In genomic region chr2:74552914-74553811, GRCh38 we compare ENCODE assay signal across 9 cellular contexts. TPM values are rescaled to one million over a fixed set of nuclear protein-coding genes. Genes with fewer than 3 reads are reported as not detected.
DNase-seq lines count a peak whose midpoint lies in the region; ATAC-seq and TF ChIP-seq lines count a peak whose summit lies in the region.
"Had no signal": no experiment of that assay in that cellular context is flagged by ENCODE, and none has a peak within 500 bp of the region (broad histone marks: within the 10 kb centered on the region; RNA-seq: fewer than 3 reads in every experiment).

No MANE protein-coding gene starts in this region.

- H3K9me3 ChIP-seq in psoas muscle = no peaks in the 10 kb centered on the region

- no peaks in the 10 kb centered on the region for H3K9me3 Mint-ChIP-seq in activated CD8-positive, alpha-beta memory T cell treated with anti-CD3 and anti-CD28 coated beads, Interleukin-2, amount 10 ng/mL, durations not matched to agents 7 days and 5 days (ENCODE audit: low read depth)

- H3K27ac Mint-ChIP-seq in activated CD8-positive, alpha-beta memory T cell treated with anti-CD3 and anti-CD28 coated beads, Interleukin-2, amount 10 ng/mL, durations not matched to agents 7 days and 5 days = peak overlapping the region; percentile 74

- no peak for DNase-seq in activated CD8-positive, alpha-beta memory T cell treated with anti-CD3 and anti-CD28 coated beads, Interleukin-2, amount 10 ng/mL, durations not matched to agents 7 days and 5 days
- no peak for DNase-seq in activated CD8-positive, alpha-beta memory T cell treated with anti-CD3 and anti-CD28 coated beads, Interleukin-2, amount 50 U/mL, for 4 hours
- DNase-seq in RWPE1 (ENCODE audit: low spot score) (no peak), fibroblast of mammary gland (ENCODE audit: low read depth) (peak; percentile 32), psoas muscle (no peak)

- H3K4me3 ChIP-seq in fibroblast of mammary gland (ENCODE audit: control insufficient read depth, low read depth, low read length) (peak overlapping the region; percentile 98), psoas muscle (peak overlapping the region; percentile 76)

- CTCF ChIA-PET in activated CD8-positive, alpha-beta memory T cell treated with anti-CD3 and anti-CD28 coated beads, Interleukin-2, amount 10 ng/mL, durations not matched to agents 7 days and 5 days (lab: Charles Lee) = interaction anchor here (0.6 to 15.0 kb wide), 4 partner anchors 34 to 266 kb away, joined by 3 to 124 read pairs (median 4); partner anchors contain the start of genes CCDC142 and TTC31
- CTCF ChIA-PET in RWPE1 (lab: Yijun Ruan, JAX) = interaction anchor here (0.6 to 0.7 kb wide), 2 partner anchors 8 to 1509 kb away, joined by 3 read pairs; no protein-coding TSS in a partner anchor

- intact Hi-C loops in psoas muscle (cut with DNase I) = no loop called here

- H3K36me3 Mint-ChIP-seq in activated CD8-positive, alpha-beta memory T cell treated with anti-CD3 and anti-CD28 coated beads, Interleukin-2, amount 10 ng/mL, durations not matched to agents 7 days and 5 days = peaks cover 10% of the 10 kb centered on the region

- H3K4me1 ChIP-seq in psoas muscle = peaks cover 16% of the 10 kb centered on the region

- H3K27me3 ChIP-seq in psoas muscle (ENCODE audit: insufficient read depth in 3 of 3, low read length in 2 of 3) = peaks cover 0 to 66% (median 16%) of the 10 kb centered on the region in 3 donors

- ATAC-seq in activated CD8-positive, alpha-beta memory T cell treated with anti-CD3 and anti-CD28 coated beads, Interleukin-2, amount 10 ng/mL, durations not matched to agents 7 days and 5 days = no peak
- no peak for ATAC-seq in psoas muscle
- ATAC-seq in HG02970 (IDR thresholded peaks at IDR 0.05; ENCODE audit: low FRiP score, unreplicated experiment) = no peak
- ATAC-seq in GM18873 (IDR thresholded peaks at IDR 0.05; ENCODE audit: low FRiP score, unreplicated experiment) = no peak
- no peak for ATAC-seq in HG03469 (IDR thresholded peaks at IDR 0.05; ENCODE audit: unreplicated experiment)

- 36 to 51% (median 37%) methylated on average over 25 to 27 of the region's 27 CpGs for whole genome bisulfite sequencing in psoas muscle, 3 donors

- TF ChIP-seq CTCF in RWPE1 (conservative IDR thresholded peaks at IDR 0.05; ENCODE audit: low read depth) (no peak), fibroblast of mammary gland (conservative IDR thresholded peaks at IDR 0.05; ENCODE audit: control insufficient read depth, insufficient read depth, low read depth, low read length) (no peak), psoas muscle (IDR thresholded peaks at IDR 0.05) (no peak)

- POLR2A ChIA-PET in RWPE1 (lab: Yijun Ruan, JAX; ENCODE audit: low non-redundant PET) = no interaction called here

- peak overlapping the region; percentile 58 for H3K27ac ChIP-seq in RWPE1
- H3K27ac ChIP-seq in psoas muscle = peak overlapping the region; percentile 76
- H3K27ac ChIP-seq: epithelial cell of prostate had no signal

- no peaks in the 10 kb centered on the region for H3K36me3 ChIP-seq in psoas muscle (ENCODE audit: insufficient read depth in 1 of 2, low read depth in 1 of 2)

- H3K27me3 Mint-ChIP-seq in activated CD8-positive, alpha-beta memory T cell treated with anti-CD3 and anti-CD28 coated beads, Interleukin-2, amount 10 ng/mL, durations not matched to agents 7 days and 5 days = peaks cover 27% of the 10 kb centered on the region

- H3K4me1 Mint-ChIP-seq in activated CD8-positive, alpha-beta memory T cell treated with anti-CD3 and anti-CD28 coated beads, Interleukin-2, amount 10 ng/mL, durations not matched to agents 7 days and 5 days = peaks cover 43% of the 10 kb centered on the region

- peak overlapping the region; percentile 46 for H3K4me3 Mint-ChIP-seq in activated CD8-positive, alpha-beta memory T cell treated with anti-CD3 and anti-CD28 coated beads, Interleukin-2, amount 10 ng/mL, durations not matched to agents 7 days and 5 days

RNA-seq across cellular contexts. Expression of gene LOXL3, which starts 0.6 kb away (rescaled TPM):
- total RNA-seq in activated CD8-positive, alpha-beta memory T cell treated with anti-CD3 and anti-CD28 coated beads, Interleukin-2, amount 10 ng/mL, durations not matched to agents 7 days and 5 days = 1 to 10 TPM in 1 of 2 experiments, under 1 TPM in 1; 0.76 to 1.8 TPM
- total RNA-seq in psoas muscle = 1 to 10 TPM in 3 of 4 donors, under 1 TPM in 1; 0.99 to 2.3 (median 1.6) TPM
- under 1 TPM; 0.62 to 0.64 (median 0.64) TPM for polyA plus RNA-seq in psoas muscle

RNA-seq across cellular contexts. Expression of gene DOK1, which starts 1.4 kb away (rescaled TPM):
- 10 to 100 TPM; 47.1 to 52.1 TPM for total RNA-seq in activated CD8-positive, alpha-beta memory T cell treated with anti-CD3 and anti-CD28 coated beads, Interleukin-2, amount 10 ng/mL, durations not matched to agents 7 days and 5 days
- total RNA-seq in psoas muscle = 1 to 10 TPM; 1.2 to 3.8 (median 2.0) TPM
- polyA plus RNA-seq in psoas muscle = 1 to 10 TPM; 1.0 to 2.0 (median 1.1) TPM

RNA-seq across cellular contexts. Expression of gene HTRA2, which starts 23.4 kb away (rescaled TPM):
- total RNA-seq in activated CD8-positive, alpha-beta memory T cell treated with anti-CD3 and anti-CD28 coated beads, Interleukin-2, amount 10 ng/mL, durations not matched to agents 7 days and 5 days = 10 to 100 TPM; 52.2 to 87.2 TPM
- 10 to 100 TPM; 23.0 to 30.9 (median 27.2) TPM for total RNA-seq in psoas muscle
- polyA plus RNA-seq in psoas muscle = 10 to 100 TPM; 24.2 to 54.4 (median 41.8) TPM

RNA-seq across cellular contexts. Expression of gene AUP1, which starts 23.7 kb away (rescaled TPM):
- 100 to 1,000 TPM; 140 to 158 TPM for total RNA-seq in activated CD8-positive, alpha-beta memory T cell treated with anti-CD3 and anti-CD28 coated beads, Interleukin-2, amount 10 ng/mL, durations not matched to agents 7 days and 5 days
- 10 to 100 TPM; 56.0 to 94.7 (median 84.6) TPM for total RNA-seq in psoas muscle
- 100 to 1,000 TPM; 123 to 205 (median 169) TPM for polyA plus RNA-seq in psoas muscle

RNA-seq across cellular contexts. Expression of gene DQX1, which starts 27.1 kb away (rescaled TPM):
- total RNA-seq in activated CD8-positive, alpha-beta memory T cell treated with anti-CD3 and anti-CD28 coated beads, Interleukin-2, amount 10 ng/mL, durations not matched to agents 7 days and 5 days = under 1 TPM; 0.38 to 0.94 TPM
- total RNA-seq in psoas muscle = not detected
- polyA plus RNA-seq in psoas muscle = under 1 TPM; 0.19 to 0.27 (median 0.27) TPM

Comparison
In these comparisons a context has a peak if more than half of its experiments do, and no peak if none do; other contexts are left out.
1. RNA of gene DOK1, which starts 1.4 kb away (total RNA-seq): 47.1 to 52.1 TPM in activated CD8-positive, alpha-beta memory T cell treated with anti-CD3 and anti-CD28 coated beads, Interleukin-2, amount 10 ng/mL, durations not matched to agents 7 days and 5 days; 1.2 to 3.8 TPM in psoas muscle; every median in the first group is over 10 times any median in the second.